ENCODE assay signal across 17 cellular contexts in the genomic region with DNA sequence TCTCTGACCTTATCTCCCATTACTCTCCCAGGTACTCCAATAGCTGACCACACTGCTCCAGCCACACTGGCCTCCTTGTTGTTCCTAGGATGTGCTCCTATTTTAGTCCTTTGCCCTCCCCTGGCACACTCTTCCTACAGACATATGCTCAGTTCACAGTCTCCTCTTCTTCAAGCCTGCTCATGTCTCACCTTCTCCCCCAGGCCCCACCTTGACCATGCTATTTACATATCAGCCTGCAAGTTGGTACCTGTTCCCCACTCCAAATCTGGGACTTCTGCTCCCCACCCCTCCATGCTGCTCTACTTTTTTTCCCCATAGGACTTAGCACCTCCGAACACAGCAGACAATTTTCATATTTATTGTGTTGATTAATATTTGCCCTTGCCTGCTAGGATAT.
DNase-seq lines count a peak whose midpoint lies in the region; ATAC-seq and TF ChIP-seq lines count a peak whose summit lies in the region.
"Had no signal": no experiment of that assay in that cellular context is flagged by ENCODE, and none has a peak within 500 bp of the region (broad histone marks: within the 10 kb centered on the region; RNA-seq: fewer than 3 reads in every experiment).

No MANE protein-coding gene starts in this region.

- no peak for TF ChIP-seq CTCF in heart right ventricle (IDR thresholded peaks at IDR 0.05)

- H3K27ac ChIP-seq in heart right ventricle: no peak overlapping the region

- no peak for ATAC-seq in stimulated activated naive CD8-positive, alpha-beta T cell treated with anti-CD3 and anti-CD28 coated beads, Interleukin-15, Interleukin-2, amounts not matched to agents 100 U/mL and 50 U/mL, for 24 hours
- ATAC-seq in activated naive CD8-positive, alpha-beta T cell treated with anti-CD3 and anti-CD28 coated beads, Interleukin-2, amount 10 ng/mL, durations not matched to agents 7 days and 5 days (ENCODE audit: low read depth): no peak
- no peak for ATAC-seq in heart right ventricle
- ATAC-seq: Right ventricle myocardium inferior had no signal

- no peaks in the 10 kb centered on the region for H3K9me3 Mint-ChIP-seq in stimulated activated naive CD8-positive, alpha-beta T cell treated with anti-CD3 and anti-CD28 coated beads, Interleukin-15, Interleukin-2, amounts not matched to agents 100 ng/mL and 50 ng/mL, for 24 hours
- peaks cover 7% of the 10 kb centered on the region for H3K9me3 Mint-ChIP-seq in activated naive CD8-positive, alpha-beta T cell treated with anti-CD3 and anti-CD28 coated beads, Interleukin-2, amount 10 ng/mL, durations not matched to agents 7 days and 5 days

- no peak overlapping the region for H3K4me3 Mint-ChIP-seq in stimulated activated naive CD8-positive, alpha-beta T cell treated with anti-CD3 and anti-CD28 coated beads, Interleukin-15, Interleukin-2, amounts not matched to agents 100 ng/mL and 50 ng/mL, for 24 hours
- no peak overlapping the region for H3K4me3 Mint-ChIP-seq in activated naive CD8-positive, alpha-beta T cell treated with anti-CD3 and anti-CD28 coated beads, Interleukin-2, amount 10 ng/mL, durations not matched to agents 7 days and 5 days
- H3K4me3 Mint-ChIP-seq: CD14-positive monocyte had no signal

- intact Hi-C loops in heart right ventricle (cut with DNase I): loop anchor here in 1 of 10 donors (10.0 kb wide), 1 partner anchor 1325 kb away; no protein-coding TSS in a partner anchor

- no peak overlapping the region for H3K4me3 ChIP-seq in heart right ventricle

- H3K4me1 ChIP-seq in heart right ventricle: no peaks in the 10 kb centered on the region

- H3K4me1 Mint-ChIP-seq in stimulated activated naive CD8-positive, alpha-beta T cell treated with anti-CD3 and anti-CD28 coated beads, Interleukin-15, Interleukin-2, amounts not matched to agents 100 ng/mL and 50 ng/mL, for 24 hours (ENCODE audit: low read depth): peaks cover 31% of the 10 kb centered on the region
- H3K4me1 Mint-ChIP-seq in activated naive CD8-positive, alpha-beta T cell treated with anti-CD3 and anti-CD28 coated beads, Interleukin-2, amount 10 ng/mL, durations not matched to agents 7 days and 5 days: peaks cover 27% of the 10 kb centered on the region

- H3K36me3 ChIP-seq in heart right ventricle: no peaks in the 10 kb centered on the region

- peaks cover 0 to 7% (median 0%) of the 10 kb centered on the region in 11 donors for H3K9me3 ChIP-seq in heart right ventricle

- H3K27ac Mint-ChIP-seq in stimulated activated naive CD8-positive, alpha-beta T cell treated with anti-CD3 and anti-CD28 coated beads, Interleukin-15, Interleukin-2, amounts not matched to agents 100 ng/mL and 50 ng/mL, for 24 hours: peak overlapping the region; percentile 34
- peak overlapping the region; percentile 68 for H3K27ac Mint-ChIP-seq in activated naive CD8-positive, alpha-beta T cell treated with anti-CD3 and anti-CD28 coated beads, Interleukin-2, amount 10 ng/mL, durations not matched to agents 7 days and 5 days
- H3K27ac Mint-ChIP-seq: CD14-positive monocyte had no signal

- no peaks in the 10 kb centered on the region for H3K27me3 Mint-ChIP-seq in stimulated activated naive CD8-positive, alpha-beta T cell treated with anti-CD3 and anti-CD28 coated beads, Interleukin-15, Interleukin-2, amounts not matched to agents 100 ng/mL and 50 ng/mL, for 24 hours
- no peaks in the 10 kb centered on the region for H3K27me3 Mint-ChIP-seq in activated naive CD8-positive, alpha-beta T cell treated with anti-CD3 and anti-CD28 coated beads, Interleukin-2, amount 10 ng/mL, durations not matched to agents 7 days and 5 days

- WGBS in heart right ventricle, 2 donors: 86 to 93% methylated on average over 1 of the region's 1 CpG

- H3K27me3 ChIP-seq in heart right ventricle: no peaks in the 10 kb centered on the region

- POLR2A ChIA-PET in activated naive CD8-positive, alpha-beta T cell treated with anti-CD3 and anti-CD28 coated beads, Interleukin-2, amount 10 ng/mL, durations not matched to agents 7 days and 5 days (lab: Charles Lee): no interaction called here

- DNase-seq in stimulated activated naive CD8-positive, alpha-beta T cell treated with anti-CD3 and anti-CD28 coated beads, Interleukin-15, Interleukin-2, amounts not matched to agents 100 U/mL and 50 U/mL, for 24 hours: no peak
- no peak for DNase-seq in activated naive CD8-positive, alpha-beta T cell treated with anti-CD3 and anti-CD28 coated beads, Interleukin-2, amount 10 ng/mL, durations not matched to agents 7 days and 5 days
- DNase-seq in islet precursor cell: peak; percentile 14
- no peak for DNase-seq in NCI-H2107 (lab: John Stamatoyannopoulos, UW)
- DNase-seq in heart right ventricle: no peak
- no peak for DNase-seq in hepatic stellate cell (ENCODE audit: low spot score)
- DNase-seq: DMS 273 treated with DMSO at 0.1 percent for 48 hours, DND-41, MM.1S, NCI-H1092, NCI-H146, NCI-H2029 treated with DMSO at 0.1 percent for 48 hours, NCI-H2171 treated with DMSO at 0.1 percent for 48 hours, NCI-H446 treated with DMSO at 0.1 percent for 48 hours had no signal

- no peaks in the 10 kb centered on the region for H3K36me3 Mint-ChIP-seq in stimulated activated naive CD8-positive, alpha-beta T cell treated with anti-CD3 and anti-CD28 coated beads, Interleukin-15, Interleukin-2, amounts not matched to agents 100 ng/mL and 50 ng/mL, for 24 hours (ENCODE audit: low read depth)
- H3K36me3 Mint-ChIP-seq in activated naive CD8-positive, alpha-beta T cell treated with anti-CD3 and anti-CD28 coated beads, Interleukin-2, amount 10 ng/mL, durations not matched to agents 7 days and 5 days: peaks cover 18% of the 10 kb centered on the region
